ENCODE assay signal across 21 cellular contexts in genomic region chr12:80620281-80620680, GRCh38.
DNase-seq lines count a peak whose midpoint lies in the region; ATAC-seq, FAIRE-seq and TF ChIP-seq lines count a peak whose summit lies in the region.
"Had no signal": no experiment of that assay in that cellular context is flagged by ENCODE, and none has a peak within 500 bp of the region (broad histone marks: within the 10 kb centered on the region; RNA-seq: fewer than 3 reads in every experiment).

No MANE protein-coding gene starts in this region.

- no peak overlapping the region for H3K27ac ChIP-seq in upper lobe of left lung
- H3K27ac ChIP-seq: BLaER1 had no signal

- no peaks in the 10 kb centered on the region for H3K36me3 ChIP-seq in upper lobe of left lung
- H3K36me3 ChIP-seq: BE2C, BLaER1 had no signal

- H3K27me3 ChIP-seq in upper lobe of left lung: no peaks in the 10 kb centered on the region
- H3K27me3 ChIP-seq: BE2C, BLaER1 had no signal

- no peak overlapping the region for H3K27ac Mint-ChIP-seq in nephron progenitor cell
- H3K27ac Mint-ChIP-seq: CD14-positive monocyte; CD4-positive, alpha-beta memory T cell; CD4-positive, CD25-positive, alpha-beta regulatory T cell; CD8-positive, alpha-beta memory T cell had no signal

- H3K9me3 ChIP-seq in upper lobe of left lung: no peaks in the 10 kb centered on the region
- H3K9me3 ChIP-seq: BE2C, BLaER1 had no signal

- no peak for TF ChIP-seq EP300 in upper lobe of left lung (IDR thresholded peaks at IDR 0.05)

- no peak overlapping the region for H3K4me3 ChIP-seq in upper lobe of left lung
- H3K4me3 ChIP-seq: BLaER1 had no signal

- DNase-seq in D721Med (ENCODE audit: insufficient read length, low spot score) (no peak), G401 (ENCODE audit: low spot score) (peak; percentile 65), NCI-H69 (lab: John Stamatoyannopoulos, UW) (peak; percentile 65), cerebellar cortex (ENCODE audit: low spot score) (peak; percentile 54), NCI-H526 (lab: John Stamatoyannopoulos, UW) (no peak), RPMI8226 (no peak), nephron progenitor cell (no peak), upper lobe of left lung (no peak)
- DNase-seq: 8988T; ACHN; BE2C; CD4-positive, alpha-beta memory T cell; CD4-positive, CD25-positive, alpha-beta regulatory T cell; CD8-positive, alpha-beta memory T cell; COR-L47; DMS79 treated with DMSO at 0.1 percent for 48 hours; GDM1 had no signal

- no peaks in the 10 kb centered on the region for H3K9me3 Mint-ChIP-seq in nephron progenitor cell

- no peaks in the 10 kb centered on the region for H3K36me3 Mint-ChIP-seq in nephron progenitor cell (ENCODE audit: low read depth)
- H3K36me3 Mint-ChIP-seq: CD14-positive monocyte; CD4-positive, alpha-beta memory T cell; CD4-positive, CD25-positive, alpha-beta regulatory T cell; CD8-positive, alpha-beta memory T cell had no signal

- in situ Hi-C loops in G401 (cut with HindIII; ENCODE audit: low sequenced_read_pairs): no loop called here

- no peak overlapping the region for H3K4me3 Mint-ChIP-seq in nephron progenitor cell
- H3K4me3 Mint-ChIP-seq: CD14-positive monocyte; CD4-positive, alpha-beta memory T cell; CD4-positive, CD25-positive, alpha-beta regulatory T cell; CD8-positive, alpha-beta memory T cell had no signal

- no peaks in the 10 kb centered on the region for H3K27me3 Mint-ChIP-seq in nephron progenitor cell (ENCODE audit: low read depth, poor library complexity)
- H3K27me3 Mint-ChIP-seq: CD4-positive, alpha-beta memory T cell; CD4-positive, CD25-positive, alpha-beta regulatory T cell; CD8-positive, alpha-beta memory T cell had no signal

- H3K4me1 Mint-ChIP-seq in nephron progenitor cell: peaks cover 9% of the 10 kb centered on the region
- H3K4me1 Mint-ChIP-seq: CD14-positive monocyte; CD4-positive, alpha-beta memory T cell; CD4-positive, CD25-positive, alpha-beta regulatory T cell; CD8-positive, alpha-beta memory T cell had no signal

- FAIRE-seq in D721Med (lab: Jason Lieb, UNC): peak; percentile 25
- FAIRE-seq: GM12891, GM19239 had no signal

- TF ChIP-seq POLR2A in upper lobe of left lung (IDR thresholded peaks at IDR 0.05): no peak

- ATAC-seq in upper lobe of left lung (ENCODE audit: low FRiP score in 2 of 2): no peak

- no peaks in the 10 kb centered on the region for H3K4me1 ChIP-seq in upper lobe of left lung
- H3K4me1 ChIP-seq: BE2C, BLaER1 had no signal

- 74 to 85% methylated on average over 2 of the region's 2 CpGs for WGBS in upper lobe of left lung, 2 donors

- no peak for TF ChIP-seq CTCF in D721Med (IDR thresholded peaks at IDR 0.05; ENCODE audit: insufficient read depth, missing control alignments)
- no peak for TF ChIP-seq CTCF in nephron progenitor cell (IDR thresholded peaks at IDR 0.05)
- no peak for TF ChIP-seq CTCF in upper lobe of left lung (IDR thresholded peaks at IDR 0.05)

Comparison
In these comparisons a context has a peak if more than half of its experiments do, and no peak if none do; other contexts are left out.
1. DNase-seq: peak in G401 (single experiment), NCI-H69 (single experiment) and cerebellar cortex (single experiment); none in D721Med (single experiment), NCI-H526 (0 of 2), RPMI8226 (single experiment), nephron progenitor cell (single experiment) and upper lobe of left lung (0 of 2).